In the genomic region with DNA sequence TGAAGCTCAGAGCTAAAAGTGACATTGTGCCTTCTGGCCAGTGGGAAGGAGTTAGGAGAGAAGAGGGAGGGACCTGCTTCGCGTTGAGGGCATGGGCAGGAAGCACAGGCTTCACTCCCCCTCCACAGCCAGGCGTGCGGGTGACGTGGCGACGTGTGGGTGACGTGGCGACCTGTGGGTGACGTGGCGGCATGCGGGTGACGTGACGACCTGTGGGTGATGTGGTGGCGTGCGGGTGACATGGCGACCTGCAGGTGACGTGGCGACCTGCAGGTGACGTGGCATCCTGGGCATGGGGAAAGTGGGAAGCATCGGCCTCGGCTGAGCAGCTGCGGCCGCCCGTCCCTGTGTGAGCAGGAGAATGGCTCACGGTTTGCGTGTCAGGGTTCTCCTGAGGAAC, we compare ENCODE assay signal across 27 cellular contexts. TPM values are rescaled to one million over a fixed set of nuclear protein-coding genes. Genes with fewer than 3 reads are reported as not detected.
"Had no signal": no experiment of that assay in that cellular context is flagged by ENCODE, and none has a peak within 500 bp of the region (broad histone marks: within the 10 kb centered on the region; RNA-seq: fewer than 3 reads in every experiment).

No MANE protein-coding gene starts in this region.

- H3K4me2 ChIP-seq: smooth muscle cell had no signal

- H3K9me3 Mint-ChIP-seq: endodermal cell, natural killer cell had no signal

- H3K36me3 ChIP-seq: colonic mucosa, gastrocnemius medialis, lower lobe of right lung, tibial artery, upper lobe of left lung, uterus had no signal

- H2AFZ ChIP-seq: parathyroid adenoma had no signal

- H3K27ac Mint-ChIP-seq: dendritic cell treated with granulocyte-macrophage colony-stimulating factor and Interleukin-4, amounts not matched to agents 40 ng/mL and 50 ng/mL, for 4 days; endodermal cell; natural killer cell; progenitor cell of endocrine pancreas had no signal

- H3K9ac ChIP-seq: parathyroid adenoma had no signal

- H3K79me2 ChIP-seq: parathyroid adenoma had no signal

- H3K9me3 ChIP-seq: colonic mucosa, gastrocnemius medialis, lower lobe of right lung, testis, tibial artery, upper lobe of left lung had no signal

- H3K36me3 Mint-ChIP-seq: natural killer cell had no signal

- H3K27me3 ChIP-seq: colonic mucosa, testis, upper lobe of left lung, uterus had no signal

- H3K4me3 Mint-ChIP-seq: dendritic cell treated with granulocyte-macrophage colony-stimulating factor and Interleukin-4, amounts not matched to agents 40 ng/mL and 50 ng/mL, for 4 days; endodermal cell; natural killer cell had no signal

- FAIRE-seq: keratinocyte had no signal

- H3K4me1 Mint-ChIP-seq: endodermal cell had no signal

- H3K4me3 ChIP-seq: colonic mucosa, gastrocnemius medialis, lower lobe of right lung, smooth muscle cell, testis, tibial artery, upper lobe of left lung, uterus had no signal

- ATAC-seq: esophagus mucosa, gastrocnemius medialis, left ventricle myocardium superior, lower lobe of right lung, natural killer cell, sciatic nerve had no signal

- H3K27ac ChIP-seq: colonic mucosa, epithelial cell of prostate, gastrocnemius medialis, lower lobe of right lung, parathyroid adenoma, testis, tibial artery, upper lobe of left lung, uterus had no signal

- H3K4me1 ChIP-seq: colonic mucosa, gastrocnemius medialis, lower lobe of right lung, parathyroid adenoma, testis, tibial artery, uterus had no signal

- DNase-seq: colonic mucosa; effector CD8-positive, alpha-beta T cell; endodermal cell; foreskin fibroblast; gastrocnemius medialis; head of caudate nucleus; left ventricle myocardium superior; lower lobe of right lung; natural killer cell; stimulated activated CD4-positive, alpha-beta T cell treated with anti-CD3 and anti-CD28 coated beads, Interleukin-12 subunit alpha, Interleukin-12 subunit beta, amount 100 ng/mL, for 4 hours; stimulated activated CD4-positive, alpha-beta T cell treated with anti-CD3 and anti-CD28 coated beads, Interleukin-1b, Interleukin-23, amount 100 ng/mL, for 48 hours; stimulated activated CD4-positive, alpha-beta T cell treated with anti-CD3 and anti-CD28 coated beads, Interleukin-4, amount 100 ng/mL, for 1 hour; stimulated activated CD8-positive, alpha-beta memory T cell treated with anti-CD3 and anti-CD28 coated beads, Interleukin-4, amount 100 ng/mL, for 48 hours; stimulated activated naive CD4-positive, alpha-beta T cell treated with Interleukin-2 at 50 U/mL for 16 hours; substantia nigra; testis; tibial artery; uterus had no signal

RNA-seq across cellular contexts. Expression of a gene that starts 8.2 kb away (rescaled TPM):
- total RNA-seq: esophagus mucosa, gastrocnemius medialis, lower lobe of right lung, natural killer cell, sciatic nerve, smooth muscle cell had no signal
- polyA plus RNA-seq: keratinocyte had no signal
